In the genomic region with DNA sequence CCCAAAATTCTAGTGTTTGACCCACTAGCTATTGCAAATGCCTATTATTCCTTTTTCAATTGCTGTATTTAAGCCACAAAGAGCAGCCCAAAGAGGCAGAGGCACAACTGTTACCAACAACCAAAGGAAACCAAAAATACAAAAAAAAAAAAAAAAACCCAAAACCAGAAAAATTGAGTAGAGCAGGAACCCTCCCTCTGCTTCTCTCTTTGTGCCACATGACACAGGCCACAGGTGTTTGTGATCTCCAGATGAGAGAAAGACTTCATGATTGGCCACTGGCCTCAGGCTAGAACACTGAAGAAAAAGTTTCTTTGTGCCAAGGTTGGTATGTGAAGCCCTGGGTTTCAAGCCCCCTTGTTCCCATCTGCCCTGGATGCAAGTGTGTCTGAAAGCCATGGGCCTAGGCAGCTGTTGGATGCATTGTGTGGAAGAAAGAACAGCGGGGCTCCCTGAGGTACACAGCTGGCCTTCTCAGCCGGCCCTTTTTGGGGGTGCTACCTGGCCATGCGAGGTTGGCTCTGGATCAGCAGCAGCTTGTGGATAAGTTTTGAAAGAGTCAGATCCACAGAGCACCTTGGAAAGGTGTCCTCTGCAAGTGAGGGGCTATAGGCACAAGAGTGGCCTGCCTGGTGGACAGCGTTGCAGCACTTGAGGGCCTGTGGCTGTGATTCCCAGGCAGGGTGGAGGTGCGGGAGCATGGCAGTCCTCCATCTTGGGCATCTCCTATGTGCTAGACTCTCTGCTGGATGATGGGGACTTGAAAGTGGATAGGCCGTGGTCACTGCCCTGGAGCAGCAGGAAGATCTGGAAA, we compare ENCODE assay signal across 26 cellular contexts.
DNase-seq lines count a peak whose midpoint lies in the region; ATAC-seq, FAIRE-seq and TF ChIP-seq lines count a peak whose summit lies in the region.
"Had no signal": no experiment of that assay in that cellular context is flagged by ENCODE, and none has a peak within 500 bp of the region (broad histone marks: within the 10 kb centered on the region; RNA-seq: fewer than 3 reads in every experiment).

No MANE protein-coding gene starts in this region.

- H3K56ac ChIP-seq in H1 (replicated peaks; ENCODE audit: insufficient read length, low read depth, low read length) = no peak overlapping the region

- intact Hi-C loops in activated CD4-positive, alpha-beta T cell treated with anti-CD3 and anti-CD28 coated beads for 36 hours (cut with DNase I, micrococcal nuclease) = no loop called here
- intact Hi-C loops in posterior vena cava (cut with DNase I) = no loop called here

- TF ChIP-seq POLR2A in H1 (IDR thresholded peaks at IDR 0.05; ENCODE audit: control extremely low read depth in 1 of 2, low read depth in 2 of 2, low read length in 2 of 2) = no peak

- no peak overlapping the region for H4K5ac ChIP-seq in H1 (ENCODE audit: insufficient read length, low read depth, low read length)

- 91% methylated on average over 6 of the region's 6 CpGs; no CpG with 5 or more reads in 1 of the 2 experiments for WGBS in H1 (ENCODE audit: extremely low coverage in 1 of 2, insufficient coverage in 1 of 2, insufficient read length in 1 of 2, insufficient replicate concordance in 2 of 2, low coverage in 1 of 2, low lambda C conversion rate in 2 of 2, missing lambda C conversion rate in 1 of 2), 2 experiments

- H3K4me3 ChIP-seq in Jurkat, Clone E6-1 (ENCODE audit: low read length) = no peak overlapping the region
- H3K4me3 ChIP-seq in H1 (ENCODE audit: extremely low read depth in 1 of 4, insufficient read depth in 2 of 4, low read depth in 3 of 4, low read length in 4 of 4) = no peak overlapping the region
- no peak overlapping the region for H3K4me3 ChIP-seq in HAP-1
- H3K4me3 ChIP-seq: esophagus squamous epithelium, smooth muscle cell had no signal

- no peaks in the 10 kb centered on the region for H3K79me1 ChIP-seq in H1 (ENCODE audit: low read depth, low read length)

- peaks cover 12% of the 10 kb centered on the region for H3K27me3 Mint-ChIP-seq in activated CD4-positive, alpha-beta T cell treated with anti-CD3 and anti-CD28 coated beads, Interleukin-2, amount 10 ng/mL, durations not matched to agents 7 days and 5 days
- no peaks in the 10 kb centered on the region for H3K27me3 Mint-ChIP-seq in activated CD4-positive, alpha-beta T cell treated with anti-CD3 and anti-CD28 coated beads for 36 hours
- H3K27me3 Mint-ChIP-seq: activated T-cell treated with anti-CD3 and anti-CD28 coated beads, Interleukin-2, amount 50 U/mL, for 24 hours had no signal

- peaks cover 6 to 12% of the 10 kb centered on the region in 2 experiments for H3K9me3 ChIP-seq in H1 (ENCODE audit: insufficient read depth in 2 of 2, low read depth in 1 of 2, low read length in 1 of 2)
- peaks cover 11% of the 10 kb centered on the region for H3K9me3 ChIP-seq in HAP-1

- H3K18ac ChIP-seq in H1 (ENCODE audit: extremely low read depth, low read length) = no peak overlapping the region

- H2BK5ac ChIP-seq in H1 (ENCODE audit: low read depth, low read length) = 0 out of 2 replicates have a peak overlapping the region, but pooled peaks have one; percentile 19

- H3K79me2 ChIP-seq in H1 (ENCODE audit: control insufficient read depth in 1 of 2, insufficient read depth in 2 of 2, low read length in 2 of 2) = no peaks in the 10 kb centered on the region

- H3K4me2 ChIP-seq in H1 (ENCODE audit: insufficient read depth in 1 of 2, low read depth in 2 of 2, low read length in 2 of 2) = no peak overlapping the region
- H3K4me2 ChIP-seq: smooth muscle cell had no signal

- ATAC-seq in activated CD4-positive, alpha-beta T cell treated with anti-CD3 and anti-CD28 coated beads for 36 hours = no peak

- H3K4me1 Mint-ChIP-seq in activated CD4-positive, alpha-beta T cell treated with anti-CD3 and anti-CD28 coated beads, Interleukin-2, amount 10 ng/mL, durations not matched to agents 7 days and 5 days = peaks cover 13% of the 10 kb centered on the region
- no peaks in the 10 kb centered on the region for H3K4me1 Mint-ChIP-seq in activated CD4-positive, alpha-beta T cell treated with anti-CD3 and anti-CD28 coated beads for 36 hours
- H3K4me1 Mint-ChIP-seq: neural crest cell had no signal

- H3K36me3 Mint-ChIP-seq in activated CD4-positive, alpha-beta T cell treated with anti-CD3 and anti-CD28 coated beads, Interleukin-2, amount 10 ng/mL, durations not matched to agents 7 days and 5 days (ENCODE audit: low read depth) = peaks cover 36% of the 10 kb centered on the region
- peaks cover 6% of the 10 kb centered on the region for H3K36me3 Mint-ChIP-seq in activated CD4-positive, alpha-beta T cell treated with anti-CD3 and anti-CD28 coated beads for 36 hours (ENCODE audit: low read depth)

- H3K36me3 ChIP-seq in H1 (ENCODE audit: control insufficient read depth in 2 of 4, insufficient read depth in 4 of 4, low read length in 3 of 4) (no peaks in the 10 kb centered on the region), HAP-1 (replicated peaks) (no peaks in the 10 kb centered on the region)
- H3K36me3 ChIP-seq: esophagus squamous epithelium had no signal

- no peak overlapping the region for H2BK120ac ChIP-seq in H1 (replicated peaks; ENCODE audit: low read depth, low read length)

- no peak overlapping the region for H2AFZ ChIP-seq in H1 (ENCODE audit: low read length)

- peaks cover 32% of the 10 kb centered on the region for H3K9me3 Mint-ChIP-seq in activated CD4-positive, alpha-beta T cell treated with anti-CD3 and anti-CD28 coated beads, Interleukin-2, amount 10 ng/mL, durations not matched to agents 7 days and 5 days
- H3K9me3 Mint-ChIP-seq in activated CD4-positive, alpha-beta T cell treated with anti-CD3 and anti-CD28 coated beads for 36 hours (ENCODE audit: low read depth) = peaks cover 14% of the 10 kb centered on the region

- H3K27ac Mint-ChIP-seq in activated CD4-positive, alpha-beta T cell treated with anti-CD3 and anti-CD28 coated beads, Interleukin-2, amount 10 ng/mL, durations not matched to agents 7 days and 5 days = peak overlapping the region; percentile 51
- no peak overlapping the region for H3K27ac Mint-ChIP-seq in activated CD4-positive, alpha-beta T cell treated with anti-CD3 and anti-CD28 coated beads for 36 hours
- H3K27ac Mint-ChIP-seq: activated T-cell treated with anti-CD3 and anti-CD28 coated beads, Interleukin-2, amount 50 U/mL, for 24 hours; HFFc6; T-helper 1 cell treated with Interleukin-12 subunit alpha and Interleukin-12 subunit beta and Interleukin-4 antibody, amounts not matched to agents 30 μg/mL and 1 μg/mL, for 36 hours had no signal

- no peak overlapping the region for H2BK15ac ChIP-seq in H1 (ENCODE audit: low read length)

- H4K91ac ChIP-seq in H1 (replicated peaks; ENCODE audit: insufficient read length, low read length) = no peak overlapping the region

- no peak overlapping the region for H3K4me3 Mint-ChIP-seq in activated CD4-positive, alpha-beta T cell treated with anti-CD3 and anti-CD28 coated beads, Interleukin-2, amount 10 ng/mL, durations not matched to agents 7 days and 5 days
- H3K4me3 Mint-ChIP-seq in activated CD4-positive, alpha-beta T cell treated with anti-CD3 and anti-CD28 coated beads for 36 hours = no peak overlapping the region
- H3K4me3 Mint-ChIP-seq: activated T-cell treated with anti-CD3 and anti-CD28 coated beads, Interleukin-2, amount 50 U/mL, for 24 hours; HFFc6; neural crest cell; T-helper 1 cell treated with Interleukin-12 subunit alpha and Interleukin-12 subunit beta and Interleukin-4 antibody, amounts not matched to agents 30 μg/mL and 1 μg/mL, for 36 hours had no signal

- DNase-seq in activated CD4-positive, alpha-beta T cell treated with anti-CD3 and anti-CD28 coated beads, Interleukin-2, amount 10 ng/mL, durations not matched to agents 7 days and 5 days = peak; percentile 54
- DNase-seq in activated CD4-positive, alpha-beta T cell treated with anti-CD3 and anti-CD28 coated beads for 36 hours = no peak
- peak; percentile 76 for DNase-seq in Jurkat, Clone E6-1 (ENCODE audit: low read depth, low spot score)
- DNase-seq in H1 (ENCODE audit: low read depth in 1 of 2, low spot score in 2 of 2) (no peak), posterior vena cava (ENCODE audit: low spot score) (peak; percentile 74), HuH-7.5 (ENCODE audit: low spot score) (no peak), HAP-1 (ENCODE audit: low spot score in 2 of 2) (no peak), CD1c-positive myeloid dendritic cell (ENCODE audit: extremely low spot score) (no peak)
- DNase-seq: 8988T; activated CD4-positive, alpha-beta T cell treated with anti-CD3 and anti-CD28 coated beads, Interleukin-2, amount 50 U/mL, for 48 hours; activated naive CD4-positive, alpha-beta T cell treated with anti-CD3 and anti-CD28 coated beads, Interleukin-2, amount 50 U/mL, for 16 hours; activated T-cell treated with anti-CD3 and anti-CD28 coated beads, Interleukin-2, amount 50 U/mL, for 24 hours; COR-L47; effector CD8-positive, alpha-beta T cell; esophagus squamous epithelium; HFFc6; NCI-H2171 treated with DMSO at 0.1 percent for 48 hours; NCI-H748 treated with DMSO at 0.1 percent for 48 hours; OCI-M1; SIG-M5; stimulated activated CD4-positive, alpha-beta T cell treated with anti-CD3 and anti-CD28 coated beads, Interleukin-4, amount 100 ng/mL, for 1 hour; trophoblast cell had no signal

- no peak for TF ChIP-seq RAD21 in H1 (IDR thresholded peaks at IDR 0.05 in 1 of 2, conservative IDR thresholded peaks at IDR 0.05 in 1 of 2; ENCODE audit: low read depth in 2 of 2, low read length in 2 of 2)

- H3K4ac ChIP-seq in H1 (replicated peaks; ENCODE audit: insufficient read length, low read depth, low read length) = peak overlapping the region; percentile 28

- H4K20me1 ChIP-seq in H1 (replicated peaks in 1 of 2; ENCODE audit: control insufficient read depth in 1 of 2, insufficient read depth in 2 of 2, low read length in 2 of 2) = no peaks in the 10 kb centered on the region

- H3K9ac ChIP-seq in H1 (replicated peaks in 1 of 4; ENCODE audit: extremely low read depth in 1 of 4, low read depth in 3 of 4, low read length in 3 of 4) = no peak overlapping the region

- FAIRE-seq in H1 (lab: Jason Lieb, UNC) = no peak
- FAIRE-seq: astrocyte had no signal

- POLR2A ChIA-PET in activated CD4-positive, alpha-beta T cell treated with anti-CD3 and anti-CD28 coated beads, Interleukin-2, amount 10 ng/mL, durations not matched to agents 7 days and 5 days (lab: Charles Lee) = no interaction called here
- POLR2A ChIA-PET in activated CD4-positive, alpha-beta T cell treated with anti-CD3 and anti-CD28 coated beads for 36 hours (lab: Charles Lee) = no interaction called here
- POLR2A ChIA-PET in H1 (lab: Charles Lee; ENCODE audit: partially characterized antibody) = no interaction called here

- H2AK5ac ChIP-seq in H1 (ENCODE audit: low read depth, low read length) = no peak overlapping the region

- H2BK12ac ChIP-seq in H1 (ENCODE audit: low read depth, low read length) = no peak overlapping the region

- H3K14ac ChIP-seq in H1 (ENCODE audit: insufficient read length) = no peak overlapping the region

- no peak for TF ChIP-seq CTCF in H1 (IDR thresholded peaks at IDR 0.05; ENCODE audit: control extremely low read depth in 1 of 3, insufficient read depth in 1 of 3, low read depth in 1 of 3, low read length in 3 of 3)

- no peak overlapping the region for H2BK20ac ChIP-seq in H1 (ENCODE audit: low read length)

- TF ChIP-seq EP300 in H1 (IDR thresholded peaks at IDR 0.05; ENCODE audit: borderline replicate concordance in 1 of 2, low read depth in 2 of 2, low read length in 2 of 2) = no peak

- in situ Hi-C loops in HAP-1 (cut with MboI; ENCODE audit: low sequenced_read_pairs) = no loop called here

- H3K27me3 ChIP-seq in H1 (replicated peaks in 1 of 4; ENCODE audit: control insufficient read depth in 3 of 4, extremely low read depth in 1 of 4, insufficient read depth in 3 of 4, low read length in 3 of 4) (no peaks in the 10 kb centered on the region), HAP-1 (ENCODE audit: low read depth) (no peaks in the 10 kb centered on the region)
- H3K27me3 ChIP-seq: esophagus squamous epithelium had no signal

- H4K8ac ChIP-seq in H1 (ENCODE audit: extremely low read depth, insufficient read depth, low read length) = peak overlapping the region; percentile 79; the same call in 1 of the 2 replicates

- H3K4me1 ChIP-seq in H1 (replicated peaks in 1 of 4; ENCODE audit: control insufficient read depth in 3 of 4, insufficient read depth in 4 of 4, low read length in 3 of 4) (no peaks in the 10 kb centered on the region), HAP-1 (no peaks in the 10 kb centered on the region)
- H3K4me1 ChIP-seq: esophagus squamous epithelium had no signal

- no peak overlapping the region for H3K23ac ChIP-seq in H1 (ENCODE audit: insufficient read length)

- no peaks in the 10 kb centered on the region for H3K23me2 ChIP-seq in H1 (ENCODE audit: low read depth, low read length)

- no peak overlapping the region for H3K27ac ChIP-seq in H1 (ENCODE audit: low read depth, low read length)
- H3K27ac ChIP-seq: esophagus squamous epithelium had no signal

- CTCF ChIA-PET in activated CD4-positive, alpha-beta T cell treated with anti-CD3 and anti-CD28 coated beads, Interleukin-2, amount 10 ng/mL, durations not matched to agents 7 days and 5 days (lab: Charles Lee) = interaction anchor here (0.6 to 1.2 kb wide), 2 partner anchors 58 to 172 kb away, joined by 3 read pairs; no protein-coding TSS in a partner anchor
- CTCF ChIA-PET in activated CD4-positive, alpha-beta T cell treated with anti-CD3 and anti-CD28 coated beads for 36 hours (lab: Charles Lee) = interaction anchor here (0.6 kb wide), 1 partner anchor 366 kb away, joined by 4 read pairs; no protein-coding TSS in a partner anchor
- CTCF ChIA-PET in H1 (lab: Charles Lee; ENCODE audit: partially characterized antibody) = interaction anchor here (0.9 to 4.4 kb wide), 3 partner anchors 8 to 137 kb away, joined by 3 to 19 read pairs (median 3); no protein-coding TSS in a partner anchor

Comparison
In these comparisons a context has a peak if more than half of its experiments do, and no peak if none do; other contexts are left out.
1. DNase-seq: peak in activated CD4-positive, alpha-beta T cell treated with anti-CD3 and anti-CD28 coated beads, Interleukin-2, amount 10 ng/mL, durations not matched to agents 7 days and 5 days (single experiment), Jurkat, Clone E6-1 (single experiment) and posterior vena cava (single experiment); none in activated CD4-positive, alpha-beta T cell treated with anti-CD3 and anti-CD28 coated beads for 36 hours (single experiment), H1 (0 of 2), HuH-7.5 (single experiment), HAP-1 (0 of 2) and CD1c-positive myeloid dendritic cell (single experiment).